ENCODE assay signal across 1 cellular context in the genomic region with DNA sequence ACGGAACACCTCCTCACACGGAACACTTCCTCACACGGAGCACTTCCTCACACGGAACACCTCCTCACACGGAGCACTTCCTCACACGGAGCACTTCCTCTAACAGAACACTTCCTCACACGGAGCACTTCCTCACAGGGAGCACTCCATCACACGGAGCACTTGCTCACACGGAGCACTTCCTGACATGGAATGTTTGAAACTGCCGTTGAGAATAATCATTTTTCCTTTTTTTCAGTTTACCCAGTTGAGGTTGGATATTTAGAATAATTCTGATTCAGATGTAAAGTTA.
TF ChIP-seq lines count a peak whose summit lies in the region.

No MANE protein-coding gene starts in this region.

TF ChIP-seq in HepG2, 621 proteins besides CTCF, POLR2A, EP300 and RAD21:
- TF ChIP-seq SMARCC2 (IDR thresholded peaks at IDR 0.05) = no peak
- TF ChIP-seq ZNF263 (CRISPR knock-in tag; IDR thresholded peaks at IDR 0.05) = peak; percentile 91
- no peak for TF ChIP-seq TP53 (CRISPR knock-in tag; conservative IDR thresholded peaks at IDR 0.05)
- no peak for TF ChIP-seq MAZ (IDR thresholded peaks at IDR 0.05; ENCODE audit: borderline replicate concordance, low read depth, low read length)
- no peak for TF ChIP-seq MAZ (CRISPR knock-in tag; IDR thresholded peaks at IDR 0.05; ENCODE audit: low read depth)
- TF ChIP-seq, protein P1, sequence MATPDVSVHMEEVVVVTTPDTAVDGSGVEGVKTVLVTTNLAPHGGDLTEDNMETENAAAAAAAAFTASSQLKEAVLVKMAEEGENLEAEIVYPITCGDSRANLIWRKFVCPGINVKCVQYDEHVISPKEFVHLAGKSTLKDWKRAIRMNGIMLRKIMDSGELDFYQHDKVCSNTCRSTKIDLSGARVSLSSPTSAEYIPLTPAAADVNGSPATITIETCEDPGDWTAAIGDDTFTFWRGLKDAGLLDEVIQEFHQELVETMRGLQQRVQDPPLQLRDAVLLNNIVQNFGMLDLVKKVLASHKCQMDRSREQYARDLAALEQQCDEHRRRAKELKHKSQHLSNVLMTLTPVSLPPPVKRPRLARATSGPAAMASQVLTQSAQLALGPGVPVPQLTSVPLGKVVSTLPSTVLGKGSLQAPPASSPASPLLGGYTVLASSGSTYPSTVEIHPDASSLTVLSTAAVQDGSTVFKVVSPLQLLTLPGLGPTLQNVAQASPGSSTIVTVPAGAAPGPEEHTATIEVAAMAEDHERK (CRISPR knock-in tag; IDR thresholded peaks at IDR 0.05; ENCODE audit: low read depth) = no peak
- TF ChIP-seq TBX2 (CRISPR knock-in tag; IDR thresholded peaks at IDR 0.05; ENCODE audit: borderline replicate concordance) = no peak
- TF ChIP-seq, protein P2, sequence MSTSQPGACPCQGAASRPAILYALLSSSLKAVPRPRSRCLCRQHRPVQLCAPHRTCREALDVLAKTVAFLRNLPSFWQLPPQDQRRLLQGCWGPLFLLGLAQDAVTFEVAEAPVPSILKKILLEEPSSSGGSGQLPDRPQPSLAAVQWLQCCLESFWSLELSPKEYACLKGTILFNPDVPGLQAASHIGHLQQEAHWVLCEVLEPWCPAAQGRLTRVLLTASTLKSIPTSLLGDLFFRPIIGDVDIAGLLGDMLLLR (CRISPR knock-in tag; IDR thresholded peaks at IDR 0.05) = no peak
- no peak for TF ChIP-seq HOXA3 (CRISPR knock-in tag; IDR thresholded peaks at IDR 0.05)
- TF ChIP-seq NFKB2 (CRISPR knock-in tag; IDR thresholded peaks at IDR 0.05; ENCODE audit: borderline replicate concordance) = no peak
